ENCODE assay signal across 1 cellular context in the genomic region with DNA sequence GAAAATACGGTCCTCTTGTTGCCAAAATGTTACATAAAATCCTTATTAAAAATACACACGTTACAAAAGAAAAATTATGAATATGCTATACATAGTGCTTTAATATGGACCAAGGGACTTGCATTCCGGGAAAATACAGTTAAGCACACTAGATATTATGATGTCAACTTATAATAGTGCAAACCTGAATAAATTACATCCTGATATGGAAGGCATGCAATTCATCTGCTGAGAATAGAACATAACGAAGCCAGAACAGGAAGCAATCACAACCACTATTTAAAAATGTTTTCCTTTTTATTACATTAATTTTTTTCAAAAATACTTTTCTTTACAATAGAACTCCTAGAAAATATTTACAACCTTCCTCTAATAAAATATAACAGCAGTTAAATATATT.
TF ChIP-seq lines count a peak whose summit lies in the region.

No MANE protein-coding gene starts in this region.

TF ChIP-seq in A549, 52 proteins besides CTCF, POLR2A, EP300 and RAD21:
- TF ChIP-seq NR3C1 (IDR thresholded peaks at IDR 0.05) (no peak), MAZ (IDR thresholded peaks at IDR 0.05; ENCODE audit: borderline replicate concordance, low read depth, low read length) (no peak), EHMT2 (IDR thresholded peaks at IDR 0.05; ENCODE audit: low read depth) (no peak), ZC3H11A (IDR thresholded peaks at IDR 0.05) (no peak), SREBF2 (IDR thresholded peaks at IDR 0.05) (no peak), NFE2L2 (conservative IDR thresholded peaks at IDR 0.05; ENCODE audit: low read length) (no peak)
TF ChIP-seq in A549: peak in this region for 0.
